In genomic region chr1:204095248-204095640, GRCh38 we compare ENCODE assay signal across 22 cellular contexts. TPM values are rescaled to one million over a fixed set of nuclear protein-coding genes. Genes with fewer than 3 reads are reported as not detected.
A peak's percentile ranks its signal among the peaks of the same experiment; 100 is the strongest.
DNase-seq lines count a peak whose midpoint lies in the region; ATAC-seq and TF ChIP-seq lines count a peak whose summit lies in the region.
"Had no signal": no experiment of that assay in that cellular context is flagged by ENCODE, and none has a peak within 500 bp of the region (broad histone marks: within the 10 kb centered on the region; RNA-seq: fewer than 3 reads in every experiment).

No MANE protein-coding gene starts in this region.

- no peak overlapping the region for H3K4ac ChIP-seq in trophoblast cell (ENCODE audit: low read depth, low read length)

- H2BK12ac ChIP-seq in trophoblast cell (ENCODE audit: low read length): no peak overlapping the region

- H3K4me1 ChIP-seq in GM23338 (ENCODE audit: insufficient read depth) (peaks cover 74% of the 10 kb centered on the region), iPS-20b (ENCODE audit: insufficient read depth, low read length) (peaks cover 54% of the 10 kb centered on the region), trophoblast cell (ENCODE audit: control insufficient read depth in 1 of 2, insufficient read depth in 2 of 2, low read length in 2 of 2) (peaks cover 14 to 21% of the 10 kb centered on the region in 2 experiments), ovary (ENCODE audit: insufficient read depth) (no peaks in the 10 kb centered on the region)

- TF ChIP-seq POLR2A in ovary (IDR thresholded peaks at IDR 0.05): no peak

- no peak overlapping the region for H3K14ac ChIP-seq in trophoblast cell (ENCODE audit: low read length)

- H3K9ac ChIP-seq in iPS-20b (ENCODE audit: low read depth, low read length) (peak overlapping the region; percentile 33; the same call in 1 of the 2 replicates), trophoblast cell (ENCODE audit: low read length) (no peak overlapping the region)

- H3K27me3 Mint-ChIP-seq in GM23338 (ENCODE audit: insufficient read depth, low read depth, poor library complexity): peaks cover 6% of the 10 kb centered on the region

- peaks cover 32% of the 10 kb centered on the region for H3F3A ChIP-seq in GM23338 (replicated peaks; ENCODE audit: low read depth)

- peaks cover 93% of the 10 kb centered on the region for H4K20me1 ChIP-seq in GM23338 (replicated peaks; ENCODE audit: insufficient read depth)

- peaks cover 8% of the 10 kb centered on the region for H3K79me1 ChIP-seq in trophoblast cell (ENCODE audit: low read length)

- no CpG with 5 or more reads among the region's 6 CpGs for WGBS in trophoblast cell (ENCODE audit: extremely low coverage, insufficient coverage, insufficient read length)
- WGBS in ovary, 3 donors: 88 to 89% (median 88%) methylated on average over 6 of the region's 6 CpGs

- TF ChIP-seq CTCF in GM23338 (conservative IDR thresholded peaks at IDR 0.05; ENCODE audit: low read depth in 2 of 2) (no peak), ovary (IDR thresholded peaks at IDR 0.05) (no peak)

- no peak overlapping the region for H3K18ac ChIP-seq in trophoblast cell (ENCODE audit: low read length)

- peak overlapping the region; percentile 35; the same call in 1 of the 2 replicates for H3K27ac Mint-ChIP-seq in GM23338
- H3K27ac Mint-ChIP-seq: activated CD8-positive, alpha-beta T cell treated with anti-CD3 and anti-CD28 coated beads, Interleukin-2, amount 10 ng/mL, durations not matched to agents 7 days and 5 days; dendritic cell treated with granulocyte-macrophage colony-stimulating factor and Interleukin-4, amounts not matched to agents 40 ng/mL and 50 ng/mL, for 4 days had no signal

- no peak overlapping the region for H4K8ac ChIP-seq in trophoblast cell (ENCODE audit: low read depth, low read length)

- H3K79me2 ChIP-seq in GM23338 (replicated peaks; ENCODE audit: insufficient read depth): peaks cover 100% of the 10 kb centered on the region
- H3K79me2 ChIP-seq in trophoblast cell (ENCODE audit: control insufficient read depth, insufficient read depth, low read length, poor library complexity): peaks cover 10% of the 10 kb centered on the region

- H3K9me3 ChIP-seq in iPS-20b (ENCODE audit: insufficient read depth, low read depth, low read length) (no peaks in the 10 kb centered on the region), trophoblast cell (ENCODE audit: insufficient read depth, low read depth, low read length) (no peaks in the 10 kb centered on the region), ovary (no peaks in the 10 kb centered on the region)
- H3K9me3 ChIP-seq: HAP-1, heart left ventricle, right atrium auricular region had no signal

- H3K36me3 ChIP-seq in GM23338 (ENCODE audit: insufficient read depth): no peaks in the 10 kb centered on the region; the same call in 1 of the 2 replicates
- no peaks in the 10 kb centered on the region for H3K36me3 ChIP-seq in iPS-20b (ENCODE audit: insufficient read depth, low read depth, low read length)
- H3K36me3 ChIP-seq in trophoblast cell (ENCODE audit: control insufficient read depth in 1 of 2, insufficient read depth in 2 of 2, low read length in 2 of 2): peaks cover 0 to 4% of the 10 kb centered on the region in 2 experiments
- no peaks in the 10 kb centered on the region for H3K36me3 ChIP-seq in ovary
- H3K36me3 ChIP-seq: HAP-1, heart left ventricle, right atrium auricular region had no signal

- no peaks in the 10 kb centered on the region for H3K9me2 ChIP-seq in GM23338 (ENCODE audit: insufficient read depth)

- no peak overlapping the region for H2AK5ac ChIP-seq in trophoblast cell (ENCODE audit: low read length)

- H4K91ac ChIP-seq in trophoblast cell (ENCODE audit: low read depth, low read length): peak overlapping the region; percentile 64

- H3K9me3 Mint-ChIP-seq in GM23338: no peaks in the 10 kb centered on the region
- H3K9me3 Mint-ChIP-seq: CD14-positive monocyte; dendritic cell treated with granulocyte-macrophage colony-stimulating factor and Interleukin-4, amounts not matched to agents 40 ng/mL and 50 ng/mL, for 4 days had no signal

- H3K36me3 Mint-ChIP-seq in GM23338 (ENCODE audit: low read depth): peaks cover 7% of the 10 kb centered on the region; the same call in 2 of the 3 replicates
- H3K36me3 Mint-ChIP-seq: CD14-positive monocyte had no signal

- H2AFZ ChIP-seq in GM23338 (no peak overlapping the region), trophoblast cell (ENCODE audit: insufficient read depth, low read length, poor library complexity) (no peak overlapping the region)

- H3K4me3 ChIP-seq in GM23338 (peak overlapping the region; percentile 26; the same call in 1 of the 2 replicates), iPS-20b (ENCODE audit: low read length) (no peak overlapping the region; the same call in 1 of the 2 replicates), trophoblast cell (ENCODE audit: low read depth, low read length) (no peak overlapping the region), ovary (no peak overlapping the region)
- H3K4me3 ChIP-seq: HAP-1, heart left ventricle, right atrium auricular region had no signal

- no peak overlapping the region for H2BK120ac ChIP-seq in trophoblast cell (ENCODE audit: insufficient read depth, low read length, poor library complexity)

- peaks cover 72% of the 10 kb centered on the region for H3K4me1 Mint-ChIP-seq in GM23338
- H3K4me1 Mint-ChIP-seq: CD14-positive monocyte had no signal

- no peak overlapping the region; the same call in 2 of the 3 replicates for H3K4me3 Mint-ChIP-seq in GM23338
- H3K4me3 Mint-ChIP-seq: activated CD8-positive, alpha-beta T cell treated with anti-CD3 and anti-CD28 coated beads, Interleukin-2, amount 10 ng/mL, durations not matched to agents 7 days and 5 days; CD14-positive monocyte; dendritic cell treated with granulocyte-macrophage colony-stimulating factor and Interleukin-4, amounts not matched to agents 40 ng/mL and 50 ng/mL, for 4 days had no signal

- no peak overlapping the region for H4K12ac ChIP-seq in trophoblast cell (ENCODE audit: low read depth, low read length)

- TF ChIP-seq EP300 in ovary (IDR thresholded peaks at IDR 0.05): no peak

- H3K27ac ChIP-seq in GM23338 (ENCODE audit: low read depth) (peak overlapping the region; percentile 70; the same call in 1 of the 2 replicates), iPS-20b (ENCODE audit: low read length) (peak overlapping the region; percentile 25), trophoblast cell (ENCODE audit: low read depth, low read length) (peak overlapping the region; percentile 11), ovary (no peak overlapping the region)
- H3K27ac ChIP-seq: HL-60 had no signal

- ATAC-seq in GM23338 (no peak), GM19324 (IDR thresholded peaks at IDR 0.05; ENCODE audit: low FRiP score, unreplicated experiment) (no peak)
- ATAC-seq: activated CD8-positive, alpha-beta T cell treated with anti-CD3 and anti-CD28 coated beads, Interleukin-2, amount 10 ng/mL, durations not matched to agents 7 days and 5 days had no signal

- intact Hi-C loops in ovary (cut with DNase I): no loop called here

- H3K23ac ChIP-seq in trophoblast cell (ENCODE audit: low read length): no peak overlapping the region

- H2BK5ac ChIP-seq in trophoblast cell (ENCODE audit: low read depth, low read length, poor library complexity): no peak overlapping the region

- no peak for DNase-seq in GM23338 (ENCODE audit: low spot score)
- peak; percentile 62 for DNase-seq in NCI-H2227 treated with DMSO at 0.1 percent for 48 hours (lab: John Stamatoyannopoulos, UW)
- no peak for DNase-seq in trophoblast cell
- no peak for DNase-seq in EL
- DNase-seq in ovary: no peak
- DNase-seq in stimulated activated naive CD4-positive, alpha-beta T cell treated with Interleukin-2 at 50 U/mL for 16 hours (lab: John Stamatoyannopoulos, UW): no peak
- DNase-seq: activated CD4-positive, CD25-positive, alpha-beta regulatory T cell treated with anti-CD3 and anti-CD28 coated beads, Interleukin-2, amount 50 U/mL, for 72 hours; activated CD8-positive, alpha-beta T cell treated with anti-CD3 and anti-CD28 coated beads, Interleukin-2, amount 10 ng/mL, durations not matched to agents 7 days and 5 days; activated naive CD4-positive, alpha-beta T cell; activated T-cell treated with anti-CD3 and anti-CD28 coated beads, Interleukin-2, amount 50 U/mL, for 1 hour; left ventricle myocardium superior; NCI-H2171 treated with DMSO at 0.1 percent for 48 hours; NCI-H526 treated with DMSO at 0.1 percent for 48 hours had no signal

- no peaks in the 10 kb centered on the region for H3K27me3 ChIP-seq in GM23338 (ENCODE audit: insufficient read depth)
- no peaks in the 10 kb centered on the region for H3K27me3 ChIP-seq in iPS-20b (ENCODE audit: insufficient read depth, low read length)
- H3K27me3 ChIP-seq in trophoblast cell (ENCODE audit: insufficient read depth, low read length): no peaks in the 10 kb centered on the region
- no peaks in the 10 kb centered on the region for H3K27me3 ChIP-seq in ovary
- H3K27me3 ChIP-seq: heart left ventricle, right atrium auricular region had no signal

- H3K4me2 ChIP-seq in GM23338: peak overlapping the region; percentile 74
- no peak overlapping the region for H3K4me2 ChIP-seq in trophoblast cell (ENCODE audit: low read length)

TF ChIP-seq in GM23338, 12 proteins besides CTCF, POLR2A, EP300 and RAD21 (continues in another document):
- no peak for TF ChIP-seq CREB1 (CRISPR knock-in tag; IDR thresholded peaks at IDR 0.05; ENCODE audit: low read depth)
- no peak for TF ChIP-seq EZH2 (IDR thresholded peaks at IDR 0.05; ENCODE audit: low read depth, unreplicated experiment)

RNA-seq across cellular contexts. Expression of gene SOX13, which starts 22.3 kb away (rescaled TPM):
- 105 and 123 TPM in 2 replicates for total RNA-seq in GM23338 (2014; rRNA removed; shearing (Covaris generic))
- 28.6 and 32.3 TPM in 2 replicates for polyA plus RNA-seq in GM23338 (2016; fragmentation: Nextera tagmentation; extraction: Ambion mirVana)
- polyA plus RNA-seq in trophoblast cell (2013): 79.8 and 85.3 TPM in 2 replicates
- total RNA-seq in ovary: 10 to 100 TPM; 12.0 to 43.0 (median 27.2) TPM
- polyA plus RNA-seq in ovary: 10 to 100 TPM; 16.4 to 20.8 TPM
- total RNA-seq: G401 had no signal
- polyA plus RNA-seq: CD14-positive monocyte had no signal

RNA-seq across cellular contexts. Expression of gene ETNK2, which starts 56.6 kb away (rescaled TPM):
- 18.9 and 26.2 TPM in 2 replicates for total RNA-seq in GM23338 (2014; rRNA removed; shearing (Covaris generic))
- polyA plus RNA-seq in GM23338 (2016; fragmentation: Nextera tagmentation; extraction: Ambion mirVana) (7.6 and 9.0 TPM in 2 replicates), ovary (10 to 100 TPM; 22.3 to 38.3 TPM)
- 7.7 and 8.1 TPM in 2 replicates for polyA plus RNA-seq in trophoblast cell (2013)
- total RNA-seq in ovary: 10 to 100 TPM; 16.3 to 60.9 (median 46.0) TPM
- polyA plus RNA-seq: CD14-positive monocyte had no signal

Comparison
In these comparisons a context has a peak if more than half of its experiments do, and no peak if none do; other contexts are left out.
1. H3K27ac ChIP-seq: peak in GM23338 (single experiment), iPS-20b (single experiment) and trophoblast cell (single experiment); none in ovary (0 of 2).